Comparison of ENCODE assay signal across 22 cellular contexts in genomic region chr4:145473203-145473602, GRCh38.
"Had no signal": no experiment of that assay in that cellular context is flagged by ENCODE, and none has a peak within 500 bp of the region (broad histone marks: within the 10 kb centered on the region; RNA-seq: fewer than 3 reads in every experiment).

No MANE protein-coding gene starts in this region.

- H3K4me1 Mint-ChIP-seq: naive thymus-derived CD4-positive, alpha-beta T cell had no signal

- H3K4me3 Mint-ChIP-seq: naive thymus-derived CD4-positive, alpha-beta T cell; natural killer cell treated with Interleukin-12 subunit alpha and Interleukin-12 subunit beta and Interleukin-15 and Interleukin-18, amount 100 ng/mL, for 72 hours; stimulated activated naive CD8-positive, alpha-beta T cell treated with anti-CD3 and anti-CD28 coated beads, Interleukin-15, Interleukin-2, amounts not matched to agents 100 ng/mL and 50 ng/mL, for 24 hours; type B pancreatic cell had no signal

- H3K4me3 ChIP-seq: left ventricle myocardium inferior, lung, mucosa of descending colon, ovary, right atrium auricular region, skin epidermis, tibial nerve, uterus had no signal

- H3K9me3 Mint-ChIP-seq: natural killer cell treated with Interleukin-12 subunit alpha and Interleukin-12 subunit beta and Interleukin-15 and Interleukin-18, amount 100 ng/mL, for 72 hours had no signal

- H3K27ac Mint-ChIP-seq: naive thymus-derived CD4-positive, alpha-beta T cell; natural killer cell treated with Interleukin-12 subunit alpha and Interleukin-12 subunit beta and Interleukin-15 and Interleukin-18, amount 100 ng/mL, for 72 hours; progenitor cell of endocrine pancreas; stimulated activated naive CD8-positive, alpha-beta T cell treated with anti-CD3 and anti-CD28 coated beads, Interleukin-15, Interleukin-2, amounts not matched to agents 100 ng/mL and 50 ng/mL, for 24 hours; type B pancreatic cell had no signal

- H3K4me1 ChIP-seq: left ventricle myocardium inferior, right atrium auricular region, tibial nerve, uterus had no signal

- ATAC-seq: mucosa of descending colon; naive thymus-derived CD4-positive, alpha-beta T cell; natural killer cell treated with Interleukin-12 subunit alpha and Interleukin-12 subunit beta and Interleukin-15 and Interleukin-18, amount 100 ng/mL, for 72 hours; sciatic nerve had no signal

- H3K27ac ChIP-seq: left ventricle myocardium inferior, ovary, right atrium auricular region, skin epidermis, tibial nerve, uterus had no signal

- DNase-seq: hypothalamus; islet precursor cell; left ventricle myocardium inferior; midbrain; mucosa of descending colon; naive thymus-derived CD4-positive, alpha-beta T cell; ovary; stimulated activated CD4-positive, alpha-beta T cell treated with anti-CD3 and anti-CD28 coated beads, Interleukin-12 subunit alpha, Interleukin-12 subunit beta, amount 100 ng/mL, for 4 hours; stimulated activated CD4-positive, alpha-beta T cell treated with anti-CD3 and anti-CD28 coated beads, Interleukin-15, amount 100 ng/mL, for 24 hours; stimulated activated CD4-positive, alpha-beta T cell treated with anti-CD3 and anti-CD28 coated beads, Interleukin-2, amount 100 ng/mL, for 24 hours; stimulated activated CD4-positive, alpha-beta T cell treated with anti-CD3 and anti-CD28 coated beads, Interleukin-4, amount 100 ng/mL, for 1 hour; stimulated activated naive CD4-positive, alpha-beta T cell; uterus had no signal

- H3K9me3 ChIP-seq: ovary, right atrium auricular region, uterus had no signal

- H3K36me3 ChIP-seq: left ventricle myocardium inferior, ovary, right atrium auricular region, tibial nerve, uterus had no signal
